16 cellular contexts compared by ENCODE assay signal in genomic region chr2:79832540-79833234, GRCh38.
DNase-seq lines count a peak whose midpoint lies in the region; ATAC-seq and TF ChIP-seq lines count a peak whose summit lies in the region.
"Had no signal": no experiment of that assay in that cellular context is flagged by ENCODE, and none has a peak within 500 bp of the region (broad histone marks: within the 10 kb centered on the region; RNA-seq: fewer than 3 reads in every experiment).

No MANE protein-coding gene starts in this region.

- no peaks in the 10 kb centered on the region for H3K27me3 ChIP-seq in endocrine pancreas (ENCODE audit: control insufficient read depth, insufficient read depth, low read length)

- TF ChIP-seq CTCF in neural crest cell (conservative IDR thresholded peaks at IDR 0.05): no peak

- peak overlapping the region; percentile 4 for H3K4me3 Mint-ChIP-seq in neural crest cell
- H3K4me3 Mint-ChIP-seq: CD8-positive, alpha-beta T cell; stimulated activated naive CD8-positive, alpha-beta T cell treated with anti-CD3 and anti-CD28 coated beads, Interleukin-15, Interleukin-2, amounts not matched to agents 100 ng/mL and 50 ng/mL, for 24 hours had no signal

- no peaks in the 10 kb centered on the region for H3K27me3 Mint-ChIP-seq in neural crest cell (ENCODE audit: low read depth)
- H3K27me3 Mint-ChIP-seq: stimulated activated naive CD8-positive, alpha-beta T cell treated with anti-CD3 and anti-CD28 coated beads, Interleukin-15, Interleukin-2, amounts not matched to agents 100 ng/mL and 50 ng/mL, for 24 hours had no signal

- no peaks in the 10 kb centered on the region for H3K36me3 Mint-ChIP-seq in neural crest cell (ENCODE audit: low read depth)
- H3K36me3 Mint-ChIP-seq: CD8-positive, alpha-beta T cell had no signal

- ATAC-seq in HG03442 (IDR thresholded peaks at IDR 0.05; ENCODE audit: unreplicated experiment): no peak
- ATAC-seq in GM18861 (IDR thresholded peaks at IDR 0.05; ENCODE audit: unreplicated experiment): no peak
- ATAC-seq: CD8-positive, alpha-beta T cell; psoas muscle; Right ventricle myocardium inferior had no signal

- H3K4me3 ChIP-seq in endocrine pancreas (ENCODE audit: control insufficient read depth, insufficient read depth, low read length): peak overlapping the region; percentile 86
- H3K4me3 ChIP-seq: HAP-1, psoas muscle had no signal

- no peaks in the 10 kb centered on the region for H3K9me3 Mint-ChIP-seq in neural crest cell

- no peak overlapping the region for H3K9ac ChIP-seq in endocrine pancreas (ENCODE audit: control insufficient read depth, insufficient read depth, low read length)

- peaks cover 16% of the 10 kb centered on the region for H3K4me1 ChIP-seq in endocrine pancreas (ENCODE audit: control insufficient read depth, insufficient read depth, low read length)
- H3K4me1 ChIP-seq: HAP-1, psoas muscle had no signal

- peaks cover 26% of the 10 kb centered on the region for H3K4me1 Mint-ChIP-seq in neural crest cell

- H3K9me3 ChIP-seq in endocrine pancreas (ENCODE audit: control insufficient read depth, low read length): no peaks in the 10 kb centered on the region
- H3K9me3 ChIP-seq: HAP-1, psoas muscle had no signal

- H3K36me3 ChIP-seq in endocrine pancreas (ENCODE audit: control insufficient read depth, insufficient read depth, low read length): no peaks in the 10 kb centered on the region
- H3K36me3 ChIP-seq: HAP-1 had no signal

- H3K27ac Mint-ChIP-seq in neural crest cell (ENCODE audit: unreplicated experiment): peak overlapping the region; percentile 32
- H3K27ac Mint-ChIP-seq: CD8-positive, alpha-beta T cell; stimulated activated naive CD8-positive, alpha-beta T cell treated with anti-CD3 and anti-CD28 coated beads, Interleukin-15, Interleukin-2, amounts not matched to agents 100 ng/mL and 50 ng/mL, for 24 hours had no signal

- DNase-seq in DMS79 (lab: John Stamatoyannopoulos, UW) (peak; percentile 6), NCI-H510A treated with DMSO at 0.1 percent for 48 hours (lab: John Stamatoyannopoulos, UW) (peak; percentile 71), neural crest cell (ENCODE audit: low read depth, low spot score) (no peak), G401 (ENCODE audit: low spot score) (no peak), NCI-H82 (lab: John Stamatoyannopoulos, UW) (no peak)
- DNase-seq: CD8-positive, alpha-beta T cell; mammary epithelial cell; NCI-H1694 treated with DMSO at 0.1 percent for 48 hours; psoas muscle; stimulated activated CD4-positive, alpha-beta T cell treated with anti-CD3 and anti-CD28 coated beads, Interleukin-4, amount 100 ng/mL, for 1 hour had no signal

- in situ Hi-C loops in G401 (cut with HindIII; ENCODE audit: low sequenced_read_pairs): no loop called here

Comparison
In these comparisons a context has a peak if more than half of its experiments do, and no peak if none do; other contexts are left out.
1. DNase-seq: peak in DMS79 (single experiment) and NCI-H510A treated with DMSO at 0.1 percent for 48 hours (single experiment); none in neural crest cell (single experiment), G401 (single experiment) and NCI-H82 (single experiment).